In the genomic region with DNA sequence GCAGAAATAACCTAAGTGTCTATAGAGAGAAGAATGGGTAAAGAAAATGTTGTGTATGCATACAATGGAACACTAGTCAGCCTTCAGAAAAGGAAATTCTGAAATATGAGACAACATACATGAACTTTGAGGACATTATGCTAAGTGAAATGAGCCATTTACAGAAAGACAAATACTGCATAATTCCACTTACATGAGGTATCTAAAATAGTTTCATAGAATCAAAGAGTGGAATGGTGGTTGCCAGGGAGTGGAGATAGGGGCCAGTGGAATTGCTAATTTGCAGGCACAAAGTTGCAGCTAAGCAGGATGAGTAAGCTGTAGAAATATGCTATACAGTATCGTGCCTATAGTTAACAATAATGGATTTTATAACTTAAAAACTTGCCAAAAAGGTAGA, we compare ENCODE assay signal across 24 cellular contexts.
"Had no signal": no experiment of that assay in that cellular context is flagged by ENCODE, and none has a peak within 500 bp of the region (broad histone marks: within the 10 kb centered on the region; RNA-seq: fewer than 3 reads in every experiment).

No MANE protein-coding gene starts in this region.

- ATAC-seq: activated T-cell treated with anti-CD3 and anti-CD28 coated beads, Interleukin-2, amount 50 U/mL, for 4 hours; left ventricle myocardium superior; natural killer cell treated with Interleukin-12 subunit alpha and Interleukin-12 subunit beta and Interleukin-15 and Interleukin-18, amount 100 ng/mL, for 72 hours; stimulated activated naive B cell treated with anti-CD40 and anti-IgM and Interleukin-4, amounts not matched to agents 10 μg/mL and 1 μg/mL and 100 μg/mL, for 72 hours had no signal

- H3K27me3 ChIP-seq: breast epithelium, ovary had no signal

- DNase-seq: activated CD4-positive, alpha-beta T cell treated with anti-CD3 and anti-CD28 coated beads for 1 hour; activated CD8-positive, alpha-beta memory T cell treated with anti-CD3 and anti-CD28 coated beads for 24 hours; activated CD8-positive, alpha-beta memory T cell treated with anti-CD3 and anti-CD28 coated beads, Interleukin-2, amount 50 U/mL, for 48 hours; activated effector memory CD4-positive, alpha-beta T cell treated with Interleukin-2 at 50 U/mL for 16 hours; activated naive CD4-positive, alpha-beta T cell treated with anti-CD3 and anti-CD28 coated beads for 36 hours; activated naive CD8-positive, alpha-beta T cell treated with anti-CD3 and anti-CD28 coated beads, Interleukin-2, amount 10 ng/mL, durations not matched to agents 7 days and 5 days; activated T-cell treated with anti-CD3 and anti-CD28 coated beads, Interleukin-2, amount 50 U/mL, for 4 hours; cortex of kidney; foreskin fibroblast; glutamatergic neuron; hippocampal formation; left ventricle myocardium superior; mammary epithelial cell; ovary; stimulated activated CD4-positive, alpha-beta T cell treated with anti-CD3 and anti-CD28 coated beads, Interleukin-2, amount 100 ng/mL, for 48 hours; stimulated activated CD8-positive, alpha-beta memory T cell treated with anti-CD3 and anti-CD28 coated beads, Interleukin-4, amount 100 ng/mL, for 48 hours; stimulated activated naive B cell treated with anti-CD40 and anti-IgM and Interleukin-4, amounts not matched to agents 10 μg/mL and 1 μg/mL and 100 μg/mL, for 72 hours; T-helper 1 cell; T-helper 9 cell had no signal

- H3K9me3 ChIP-seq: breast epithelium, ovary, prostate gland had no signal

- H3K4me1 ChIP-seq: breast epithelium, prostate gland had no signal

- H3K4me3 Mint-ChIP-seq: activated naive CD4-positive, alpha-beta T cell treated with anti-CD3 and anti-CD28 coated beads for 36 hours; activated naive CD8-positive, alpha-beta T cell treated with anti-CD3 and anti-CD28 coated beads, Interleukin-2, amount 10 ng/mL, durations not matched to agents 7 days and 5 days; activated T-cell treated with anti-CD3 and anti-CD28 coated beads, Interleukin-2, amount 50 U/mL, for 4 hours; natural killer cell treated with Interleukin-12 subunit alpha and Interleukin-12 subunit beta and Interleukin-15 and Interleukin-18, amount 100 ng/mL, for 72 hours; stimulated activated naive B cell treated with anti-CD40 and anti-IgM and Interleukin-4, amounts not matched to agents 10 μg/mL and 1 μg/mL and 100 μg/mL, for 72 hours; type B pancreatic cell had no signal

- H3K9me3 Mint-ChIP-seq: activated naive CD4-positive, alpha-beta T cell treated with anti-CD3 and anti-CD28 coated beads for 36 hours; activated naive CD8-positive, alpha-beta T cell treated with anti-CD3 and anti-CD28 coated beads, Interleukin-2, amount 10 ng/mL, durations not matched to agents 7 days and 5 days; activated T-cell treated with anti-CD3 and anti-CD28 coated beads, Interleukin-2, amount 50 U/mL, for 4 hours; stimulated activated naive B cell treated with anti-CD40 and anti-IgM and Interleukin-4, amounts not matched to agents 10 μg/mL and 1 μg/mL and 100 μg/mL, for 72 hours; type B pancreatic cell had no signal

- H3K27ac ChIP-seq: breast epithelium, ovary, prostate gland had no signal

- H3K4me3 ChIP-seq: breast epithelium, ovary, prostate gland had no signal

- H3K27ac Mint-ChIP-seq: activated naive CD4-positive, alpha-beta T cell treated with anti-CD3 and anti-CD28 coated beads for 36 hours; activated naive CD8-positive, alpha-beta T cell treated with anti-CD3 and anti-CD28 coated beads, Interleukin-2, amount 10 ng/mL, durations not matched to agents 7 days and 5 days; natural killer cell treated with Interleukin-12 subunit alpha and Interleukin-12 subunit beta and Interleukin-15 and Interleukin-18, amount 100 ng/mL, for 72 hours; stimulated activated naive B cell treated with anti-CD40 and anti-IgM and Interleukin-4, amounts not matched to agents 10 μg/mL and 1 μg/mL and 100 μg/mL, for 72 hours; type B pancreatic cell had no signal

- FAIRE-seq: endometrium had no signal

- H3K36me3 Mint-ChIP-seq: activated naive CD8-positive, alpha-beta T cell treated with anti-CD3 and anti-CD28 coated beads, Interleukin-2, amount 10 ng/mL, durations not matched to agents 7 days and 5 days; natural killer cell treated with Interleukin-12 subunit alpha and Interleukin-12 subunit beta and Interleukin-15 and Interleukin-18, amount 100 ng/mL, for 72 hours; stimulated activated naive B cell treated with anti-CD40 and anti-IgM and Interleukin-4, amounts not matched to agents 10 μg/mL and 1 μg/mL and 100 μg/mL, for 72 hours; type B pancreatic cell had no signal

- H3K4me1 Mint-ChIP-seq: activated naive CD8-positive, alpha-beta T cell treated with anti-CD3 and anti-CD28 coated beads, Interleukin-2, amount 10 ng/mL, durations not matched to agents 7 days and 5 days had no signal

- H3K36me3 ChIP-seq: breast epithelium, ovary, prostate gland had no signal

- H3K27me3 Mint-ChIP-seq: activated naive CD8-positive, alpha-beta T cell treated with anti-CD3 and anti-CD28 coated beads, Interleukin-2, amount 10 ng/mL, durations not matched to agents 7 days and 5 days; natural killer cell treated with Interleukin-12 subunit alpha and Interleukin-12 subunit beta and Interleukin-15 and Interleukin-18, amount 100 ng/mL, for 72 hours; stimulated activated naive B cell treated with anti-CD40 and anti-IgM and Interleukin-4, amounts not matched to agents 10 μg/mL and 1 μg/mL and 100 μg/mL, for 72 hours had no signal
